In the genomic region with DNA sequence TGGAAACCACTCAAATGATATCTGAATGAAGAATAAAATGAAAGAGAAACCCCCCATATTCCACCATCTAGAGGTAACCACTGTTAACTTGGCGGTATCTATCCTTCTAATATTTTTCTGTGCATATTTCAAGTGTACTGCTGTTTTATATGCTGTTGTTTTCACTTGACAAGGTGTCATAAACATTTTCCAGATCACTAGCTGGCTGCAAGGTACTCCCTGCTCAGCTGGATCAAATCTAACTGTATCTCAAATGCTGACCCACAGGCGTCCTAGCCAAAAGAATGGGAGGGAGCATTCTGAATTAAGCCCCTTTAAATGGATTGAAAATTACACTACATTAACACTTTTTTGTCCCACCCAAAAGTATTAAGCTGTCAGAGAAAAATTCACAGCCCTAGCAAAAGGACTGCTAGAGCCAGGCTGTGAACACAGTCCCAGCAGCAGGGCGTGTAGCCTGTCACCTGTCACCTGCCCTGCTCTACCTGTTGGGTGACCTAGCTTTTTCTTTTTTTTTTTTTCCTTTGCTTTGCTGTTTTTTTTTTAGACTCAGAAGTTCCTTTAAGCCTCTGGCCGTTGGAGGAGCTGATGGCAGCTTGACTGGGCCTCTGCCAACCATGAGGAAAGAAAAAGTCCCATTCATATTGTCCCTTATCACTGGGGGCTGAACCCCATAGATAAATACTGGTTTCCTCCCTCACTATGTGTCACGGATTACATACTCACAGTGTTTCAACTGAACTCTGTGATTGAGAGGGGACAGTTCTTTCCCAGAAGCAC, we compare ENCODE assay signal across 14 cellular contexts.
DNase-seq lines count a peak whose midpoint lies in the region; ATAC-seq and TF ChIP-seq lines count a peak whose summit lies in the region.
"Had no signal": no experiment of that assay in that cellular context is flagged by ENCODE, and none has a peak within 500 bp of the region (broad histone marks: within the 10 kb centered on the region; RNA-seq: fewer than 3 reads in every experiment).

No MANE protein-coding gene starts in this region.

- peak; percentile 34 to 71 (median 46) for ATAC-seq in heart left ventricle

- no peak overlapping the region for H3K4me2 ChIP-seq in mesenchymal stem cell (ENCODE audit: low read length, poor library complexity, severe bottlenecking)

- no peak overlapping the region for H3K18ac ChIP-seq in mesenchymal stem cell (ENCODE audit: low read depth in 1 of 2, low read length in 2 of 2)

- H2BK120ac ChIP-seq in mesenchymal stem cell (ENCODE audit: low read depth, low read length) = no peak overlapping the region

- H3K9me3 ChIP-seq in heart left ventricle (no peaks in the 10 kb centered on the region), right atrium auricular region (no peaks in the 10 kb centered on the region), mesenchymal stem cell (ENCODE audit: control insufficient read depth, low read length) (no peaks in the 10 kb centered on the region)
- H3K9me3 ChIP-seq: esophagus muscularis mucosa had no signal

- H3K36me3 ChIP-seq in heart left ventricle (no peaks in the 10 kb centered on the region), right atrium auricular region (no peaks in the 10 kb centered on the region), mesenchymal stem cell (ENCODE audit: control insufficient read depth in 1 of 2, insufficient read depth in 2 of 2, low read depth in 1 of 2, low read length in 2 of 2) (no peaks in the 10 kb centered on the region)
- H3K36me3 ChIP-seq: esophagus muscularis mucosa had no signal

- no peaks in the 10 kb centered on the region for H3K4me1 ChIP-seq in heart left ventricle
- peaks cover 0 to 6% of the 10 kb centered on the region in 2 donors for H3K4me1 ChIP-seq in right atrium auricular region
- peaks cover 2% of the 10 kb centered on the region for H3K4me1 ChIP-seq in mesenchymal stem cell (ENCODE audit: control insufficient read depth, insufficient read depth, low read depth, low read length)

- no peak overlapping the region for H4K91ac ChIP-seq in mesenchymal stem cell (ENCODE audit: low read length)

- H2BK12ac ChIP-seq in mesenchymal stem cell (ENCODE audit: low read length in 2 of 2) = no peak overlapping the region

- no peak overlapping the region for H2BK15ac ChIP-seq in mesenchymal stem cell (ENCODE audit: low read depth, poor library complexity, severe bottlenecking)

- H3K79me1 ChIP-seq in mesenchymal stem cell (replicated peaks; ENCODE audit: low read length, poor library complexity, severe bottlenecking) = no peaks in the 10 kb centered on the region

- intact Hi-C loops in heart left ventricle (cut with DNase I) = no loop called here

- no peak overlapping the region for H2AFZ ChIP-seq in mesenchymal stem cell (ENCODE audit: low read depth, low read length)

- H3K4me3 ChIP-seq in heart left ventricle (no peak overlapping the region), right atrium auricular region (no peak overlapping the region), mesenchymal stem cell (ENCODE audit: insufficient read depth in 1 of 2, low read depth in 1 of 2, low read length in 2 of 2) (no peak overlapping the region)
- H3K4me3 ChIP-seq: esophagus muscularis mucosa, skin epidermis had no signal

- H3K14ac ChIP-seq in mesenchymal stem cell (ENCODE audit: low read length in 2 of 2) = no peak overlapping the region

- WGBS in heart left ventricle, 4 donors = 39 to 48% (median 44%) methylated on average over 5 of the region's 5 CpGs
- WGBS in mesenchymal stem cell = 70% methylated on average over 4 of the region's 5 CpGs

- H3K27ac ChIP-seq in heart left ventricle (no peak overlapping the region), right atrium auricular region (no peak overlapping the region), VCaP (peak overlapping the region; percentile 60), mesenchymal stem cell (ENCODE audit: low read length, poor library complexity, severe bottlenecking) (no peak overlapping the region)
- H3K27ac ChIP-seq: esophagus muscularis mucosa had no signal

- H3K27me3 ChIP-seq in heart left ventricle (no peaks in the 10 kb centered on the region), right atrium auricular region (no peaks in the 10 kb centered on the region), mesenchymal stem cell (ENCODE audit: control insufficient read depth in 1 of 2, insufficient read depth in 1 of 2, low read length in 2 of 2) (no peaks in the 10 kb centered on the region)
- H3K27me3 ChIP-seq: esophagus muscularis mucosa had no signal

- no peak overlapping the region for H2BK5ac ChIP-seq in mesenchymal stem cell (ENCODE audit: low read depth, low read length, poor library complexity, severe bottlenecking)

- H3K4ac ChIP-seq in mesenchymal stem cell (ENCODE audit: low read depth in 1 of 2, low read length in 2 of 2) = no peak overlapping the region

- no peak overlapping the region for H3K23ac ChIP-seq in mesenchymal stem cell (ENCODE audit: low read length in 2 of 2)

- TF ChIP-seq POLR2A in heart left ventricle (IDR thresholded peaks at IDR 0.05) = no peak

- H3K9ac ChIP-seq in mesenchymal stem cell (ENCODE audit: low read length) = no peak overlapping the region

- no peak for DNase-seq in heart left ventricle
- DNase-seq in right atrium auricular region (ENCODE audit: low spot score) = no peak
- no peak for DNase-seq in mesenchymal stem cell
- DNase-seq in ureter (ENCODE audit: low spot score) = peak; percentile 61
- no peak for DNase-seq in DMS153 (lab: John Stamatoyannopoulos, UW)
- DNase-seq in DMS 273 (lab: John Stamatoyannopoulos, UW; ENCODE audit: unreplicated experiment) = no peak
- DNase-seq in HCEC 1CT = no peak
- DNase-seq: activated CD4-positive, alpha-beta T cell treated with anti-CD3 and anti-CD28 coated beads, Interleukin-2, amount 50 U/mL, for 48 hours; hippocampal formation; occipital lobe; stimulated activated naive CD4-positive, alpha-beta T cell treated with Interleukin-2 at 50 U/mL for 16 hours had no signal

- no peak overlapping the region for H4K8ac ChIP-seq in mesenchymal stem cell (ENCODE audit: low read length)

- no peak for TF ChIP-seq CTCF in heart left ventricle (IDR thresholded peaks at IDR 0.05)
- TF ChIP-seq CTCF in right atrium auricular region (IDR thresholded peaks at IDR 0.05) = no peak
- TF ChIP-seq CTCF in VCaP (conservative IDR thresholded peaks at IDR 0.05) = no peak

- peak overlapping the region; percentile 22 for H2AK5ac ChIP-seq in mesenchymal stem cell (ENCODE audit: low read length, severe bottlenecking)
